Comparison of ENCODE assay signal across 2 cellular contexts in the genomic region with DNA sequence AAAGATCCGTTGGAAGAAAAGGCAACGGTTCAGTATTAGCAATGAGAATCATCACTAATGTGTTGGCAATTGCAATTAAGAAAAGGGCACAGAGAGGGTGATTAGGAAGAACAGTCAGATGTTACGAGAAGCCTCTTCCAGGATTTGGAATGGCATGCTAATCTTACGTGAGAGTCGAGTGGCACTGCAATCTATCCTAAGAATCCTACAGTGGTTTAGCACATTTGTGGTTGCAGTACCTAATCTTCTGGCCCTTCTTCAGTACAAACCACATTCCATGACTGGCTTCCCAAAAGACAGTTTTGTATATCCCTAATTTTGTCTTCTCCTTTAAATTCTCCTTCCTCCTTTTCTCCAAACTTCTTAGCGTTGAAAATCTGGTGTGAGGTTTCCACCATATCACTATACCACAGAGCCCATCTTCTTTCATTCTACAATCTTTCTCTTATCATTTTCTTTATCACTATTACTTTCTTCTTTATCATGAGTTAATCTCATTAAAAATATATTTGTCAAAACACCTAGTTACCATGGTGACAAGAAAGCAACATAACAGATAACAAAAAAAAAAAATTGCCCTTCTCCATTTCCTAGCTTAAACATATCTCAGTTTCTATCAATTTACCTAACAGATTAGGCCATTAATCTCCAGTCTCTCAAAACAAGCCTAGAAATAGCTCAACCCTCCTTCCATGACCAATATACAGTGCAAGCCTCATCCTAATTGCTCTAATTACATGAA.
TF ChIP-seq lines count a peak whose summit lies in the region.

No MANE protein-coding gene starts in this region.

TF ChIP-seq in HepG2, 621 proteins besides CTCF, POLR2A, EP300 and RAD21:
- TF ChIP-seq SIX1 (CRISPR knock-in tag; IDR thresholded peaks at IDR 0.05; ENCODE audit: borderline replicate concordance) (no peak), RFX1 (IDR thresholded peaks at IDR 0.05) (peak; percentile 18; the same call in 1 of the 2 replicates)

TF ChIP-seq in K562, 482 proteins besides CTCF, POLR2A, EP300 and RAD21:
- peak; percentile 66 for TF ChIP-seq RFX1 (IDR thresholded peaks at IDR 0.05)
- TF ChIP-seq, protein P1, sequence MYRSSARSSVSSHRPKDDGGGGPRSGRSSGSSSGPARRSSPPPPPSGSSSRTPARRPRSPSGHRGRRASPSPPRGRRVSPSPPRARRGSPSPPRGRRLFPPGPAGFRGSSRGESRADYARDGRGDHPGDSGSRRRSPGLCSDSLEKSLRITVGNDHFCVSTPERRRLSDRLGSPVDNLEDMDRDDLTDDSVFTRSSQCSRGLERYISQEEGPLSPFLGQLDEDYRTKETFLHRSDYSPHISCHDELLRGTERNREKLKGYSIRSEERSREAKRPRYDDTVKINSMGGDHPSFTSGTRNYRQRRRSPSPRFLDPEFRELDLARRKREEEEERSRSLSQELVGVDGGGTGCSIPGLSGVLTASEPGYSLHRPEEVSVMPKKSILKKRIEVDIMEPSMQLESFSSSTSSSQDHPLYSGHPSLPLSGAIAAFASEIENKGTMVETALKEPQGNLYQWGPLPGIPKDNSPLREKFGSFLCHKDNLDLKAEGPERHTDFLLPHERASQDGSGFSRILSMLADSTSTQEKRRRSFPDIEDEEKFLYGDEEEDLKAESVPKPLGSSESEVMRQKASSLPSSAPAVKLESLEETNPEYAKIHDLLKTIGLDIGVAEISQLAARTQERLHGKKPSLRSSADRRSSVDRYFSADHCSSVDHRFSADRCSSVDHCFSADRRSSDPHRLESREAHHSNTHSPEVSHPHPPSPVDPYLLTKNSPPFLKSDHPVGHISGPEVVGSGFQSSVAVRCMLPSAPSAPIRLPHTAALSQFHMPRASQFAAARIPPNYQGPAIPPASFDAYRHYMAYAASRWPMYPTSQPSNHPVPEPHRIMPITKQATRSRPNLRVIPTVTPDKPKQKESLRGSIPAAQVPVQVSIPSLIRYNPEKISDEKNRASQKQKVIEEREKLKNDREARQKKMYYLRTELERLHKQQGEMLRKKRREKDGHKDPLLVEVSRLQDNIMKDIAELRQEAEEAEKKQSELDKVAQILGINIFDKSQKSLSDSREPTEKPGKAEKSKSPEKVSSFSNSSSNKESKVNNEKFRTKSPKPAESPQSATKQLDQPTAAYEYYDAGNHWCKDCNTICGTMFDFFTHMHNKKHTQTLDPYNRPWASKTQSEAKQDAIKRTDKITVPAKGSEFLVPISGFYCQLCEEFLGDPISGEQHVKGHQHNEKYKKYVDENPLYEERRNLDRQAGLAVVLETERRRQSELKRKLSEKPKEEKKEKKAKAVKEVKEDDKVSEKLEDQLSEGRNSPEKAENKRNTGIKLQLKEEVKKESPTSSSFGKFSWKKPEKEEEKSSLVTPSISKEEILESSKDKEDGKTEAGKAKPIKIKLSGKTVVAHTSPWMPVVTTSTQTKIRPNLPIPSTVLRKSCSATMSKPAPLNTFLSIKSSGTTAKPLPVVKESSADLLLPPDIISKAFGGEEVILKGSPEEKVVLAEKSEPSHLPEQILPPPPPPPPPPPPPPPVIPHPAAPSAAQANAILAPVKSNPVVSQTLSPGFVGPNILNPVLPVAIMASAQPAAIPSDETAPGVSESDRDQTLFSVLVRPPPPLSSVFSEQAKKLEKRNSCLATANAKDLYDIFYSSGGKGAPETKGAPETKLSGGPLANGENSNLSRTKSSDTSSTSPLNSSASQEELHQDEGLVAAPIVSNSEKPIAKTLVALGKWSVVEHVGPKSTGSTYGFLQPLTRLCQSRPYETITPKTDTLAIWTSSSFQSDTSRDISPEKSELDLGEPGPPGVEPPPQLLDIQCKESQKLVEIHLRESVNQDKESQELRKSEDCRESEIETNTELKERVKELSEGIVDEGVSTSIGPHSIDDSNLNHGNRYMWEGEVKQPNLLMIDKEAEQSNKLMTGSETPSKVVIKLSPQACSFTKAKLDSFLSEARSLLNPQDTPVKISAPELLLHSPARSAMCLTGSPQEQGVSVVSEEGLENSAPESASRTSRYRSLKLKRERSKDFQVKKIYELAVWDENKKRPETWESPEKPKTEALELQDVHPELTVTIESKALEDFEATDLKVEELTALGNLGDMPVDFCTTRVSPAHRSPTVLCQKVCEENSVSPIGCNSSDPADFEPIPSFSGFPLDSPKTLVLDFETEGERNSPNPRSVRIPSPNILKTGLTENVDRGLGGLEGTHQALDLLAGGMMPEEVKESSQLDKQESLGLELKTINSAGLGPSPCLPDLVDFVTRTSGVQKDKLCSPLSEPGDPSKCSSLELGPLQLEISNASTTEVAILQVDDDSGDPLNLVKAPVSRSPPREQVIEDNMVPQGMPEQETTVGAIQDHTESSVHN (IDR thresholded peaks at IDR 0.05; ENCODE audit: borderline replicate concordance in 1 of 2, low read depth in 1 of 2) = no peak
